9 cellular contexts compared by ENCODE assay signal in the genomic region with DNA sequence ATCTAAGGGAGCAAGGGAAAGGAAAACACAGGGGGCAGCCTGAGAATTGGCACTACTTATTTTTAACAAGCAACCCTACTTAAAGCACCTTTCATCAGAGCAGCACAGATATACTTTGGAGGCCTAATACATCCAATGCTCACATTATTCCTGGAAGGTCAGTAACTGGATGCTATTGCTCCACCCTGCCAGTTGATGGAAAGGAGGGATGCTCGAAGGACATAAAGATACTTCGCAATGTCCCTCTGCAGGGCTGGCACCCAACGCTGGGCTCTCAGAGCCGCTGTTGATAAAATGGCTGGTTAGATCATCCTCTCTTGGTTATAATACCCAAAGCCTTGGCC.
DNase-seq lines count a peak whose midpoint lies in the region; ATAC-seq, FAIRE-seq and TF ChIP-seq lines count a peak whose summit lies in the region.
"Had no signal": no experiment of that assay in that cellular context is flagged by ENCODE, and none has a peak within 500 bp of the region (broad histone marks: within the 10 kb centered on the region; RNA-seq: fewer than 3 reads in every experiment).

No MANE protein-coding gene starts in this region.

- H3K36me3 ChIP-seq in adipocyte (ENCODE audit: control insufficient read depth, insufficient read depth, low read length, severe bottlenecking) (no peaks in the 10 kb centered on the region), keratinocyte (ENCODE audit: control insufficient read depth in 2 of 2, extremely low read depth in 1 of 2, insufficient read depth in 2 of 2, low read length in 2 of 2) (no peaks in the 10 kb centered on the region), skeletal muscle tissue (ENCODE audit: control insufficient read depth in 3 of 3, insufficient read depth in 3 of 3, low read length in 3 of 3) (no peaks in the 10 kb centered on the region)

- H3K4me1 ChIP-seq in adipocyte (ENCODE audit: control insufficient read depth, insufficient read depth, low read length), result peaks cover 22% of the 10 kb centered on the region
- H3K4me1 ChIP-seq in keratinocyte (ENCODE audit: control insufficient read depth, extremely low read depth, insufficient read depth, low read length), result peaks cover 20% of the 10 kb centered on the region
- peaks cover 11 to 16% (median 15%) of the 10 kb centered on the region in 3 donors for H3K4me1 ChIP-seq in skeletal muscle tissue (ENCODE audit: control insufficient read depth in 3 of 3, insufficient read depth in 3 of 3, low read length in 3 of 3)

- peak overlapping the region; percentile 5 for H3K27ac ChIP-seq in keratinocyte (ENCODE audit: control insufficient read depth, insufficient read depth, low read length)
- peak overlapping the region; percentile 86 for H3K27ac ChIP-seq in skeletal muscle tissue (ENCODE audit: low read depth, low read length)

- H3K79me2 ChIP-seq in keratinocyte (ENCODE audit: control insufficient read depth, insufficient read depth, low read length), result no peaks in the 10 kb centered on the region

- no peak for DNase-seq in HFFc6
- no peak for DNase-seq in adipocyte (ENCODE audit: low read depth)
- no peak for DNase-seq in keratinocyte (ENCODE audit: low read depth, low spot score)
- DNase-seq in Ammon's horn (ENCODE audit: low spot score), result no peak
- no peak for DNase-seq in NCI-H748 (lab: John Stamatoyannopoulos, UW; ENCODE audit: unreplicated experiment)
- DNase-seq in inferior parietal cortex (ENCODE audit: extremely low spot score), result no peak
- DNase-seq: DMS79 had no signal

- H2AFZ ChIP-seq in keratinocyte (ENCODE audit: control insufficient read depth, low read length), result no peak overlapping the region

- ATAC-seq in HG02610 (IDR thresholded peaks at IDR 0.05; ENCODE audit: unreplicated experiment), result no peak

- no peaks in the 10 kb centered on the region for H3K9me3 Mint-ChIP-seq in HFFc6

- TF ChIP-seq CTCF in HFFc6 (IDR thresholded peaks at IDR 0.05) (no peak), keratinocyte (optimal IDR thresholded peaks at IDR 0.05 in 1 of 3, IDR thresholded peaks at IDR 0.05 in 1 of 3, conservative IDR thresholded peaks at IDR 0.05 in 1 of 3; ENCODE audit: extremely low read depth in 1 of 3, insufficient read depth in 2 of 3, low read length in 3 of 3) (no peak)

- H3K4me3 ChIP-seq in adipocyte (ENCODE audit: low read length), result no peak overlapping the region
- H3K4me3 ChIP-seq in keratinocyte (ENCODE audit: control insufficient read depth in 2 of 3, extremely low read depth in 1 of 3, insufficient read depth in 2 of 3, low read depth in 1 of 3, low read length in 3 of 3), result no peak overlapping the region
- no peak overlapping the region for H3K4me3 ChIP-seq in skeletal muscle tissue (ENCODE audit: low read length in 3 of 3)

- peaks cover 44% of the 10 kb centered on the region for H3K4me1 Mint-ChIP-seq in HFFc6 (ENCODE audit: low read depth)

- FAIRE-seq in keratinocyte (lab: Jason Lieb, UNC), result no peak

- H3K27ac Mint-ChIP-seq in HFFc6, result peak overlapping the region; percentile 91

- H4K20me1 ChIP-seq in keratinocyte (ENCODE audit: control insufficient read depth, extremely low read depth, insufficient read depth, low read length), result no peaks in the 10 kb centered on the region

- H3K4me2 ChIP-seq in keratinocyte (ENCODE audit: control insufficient read depth, extremely low read depth, insufficient read depth, low read depth, low read length), result no peak overlapping the region

- H3K36me3 Mint-ChIP-seq in HFFc6 (ENCODE audit: low read depth), result 0 out of 2 replicates have a peak, but pooled peaks cover 4% of the 10 kb centered on the region

- dilution Hi-C loops in keratinocyte (cut with MboI; ENCODE audit: extremely low pct_ligation_motif_present, low sequenced_read_pairs), result no loop called here

- H3K4me3 Mint-ChIP-seq in HFFc6, result peak overlapping the region; percentile 66

- H3K27me3 ChIP-seq in adipocyte (replicated peaks; ENCODE audit: control insufficient read depth, insufficient read depth, low read length) (no peaks in the 10 kb centered on the region), keratinocyte (ENCODE audit: control insufficient read depth, extremely low read depth, insufficient read depth, low read length) (no peaks in the 10 kb centered on the region), skeletal muscle tissue (ENCODE audit: control insufficient read depth in 3 of 3, insufficient read depth in 3 of 3, low read length in 3 of 3) (no peaks in the 10 kb centered on the region)

- H3K9me3 ChIP-seq in adipocyte (ENCODE audit: control insufficient read depth, low read length), result no peaks in the 10 kb centered on the region
- no peaks in the 10 kb centered on the region for H3K9me3 ChIP-seq in keratinocyte (ENCODE audit: control insufficient read depth, low read depth, low read length)
- H3K9me3 ChIP-seq in skeletal muscle tissue (ENCODE audit: control insufficient read depth in 3 of 3, low read length in 3 of 3), result no peaks in the 10 kb centered on the region

- peak overlapping the region; percentile 8 for H3K9ac ChIP-seq in adipocyte (ENCODE audit: low read length)
- no peak overlapping the region for H3K9ac ChIP-seq in keratinocyte (ENCODE audit: control insufficient read depth, extremely low read depth, insufficient read depth, low read length)
- no peak overlapping the region for H3K9ac ChIP-seq in skeletal muscle tissue (ENCODE audit: low read depth in 1 of 3, low read length in 3 of 3)

- no peaks in the 10 kb centered on the region for H3K9me1 ChIP-seq in keratinocyte (ENCODE audit: control insufficient read depth, extremely low read depth, insufficient read depth, low read length)

- H3K27me3 Mint-ChIP-seq in HFFc6 (ENCODE audit: insufficient read depth), result no peaks in the 10 kb centered on the region; the same call in 1 of the 2 replicates
